In genomic region chr1:2596530-2597333, GRCh38 we compare ENCODE assay signal across 15 cellular contexts. TPM values are rescaled to one million over a fixed set of nuclear protein-coding genes. Genes with fewer than 3 reads are reported as not detected.
A peak's percentile ranks its signal among the peaks of the same experiment; 100 is the strongest.
DNase-seq lines count a peak whose midpoint lies in the region; ATAC-seq, FAIRE-seq and TF ChIP-seq lines count a peak whose summit lies in the region.
"Had no signal": no experiment of that assay in that cellular context is flagged by ENCODE, and none has a peak within 500 bp of the region (broad histone marks: within the 10 kb centered on the region; RNA-seq: fewer than 3 reads in every experiment).

No MANE protein-coding gene starts in this region.

- intact Hi-C loops in right lobe of liver (cut with DNase I), result no loop called here
- intact Hi-C loops in HepG2 (cut with micrococcal nuclease; ENCODE audit: unreplicated experiment), result no loop called here
- intact Hi-C loops in aorta (cut with DNase I), result no loop called here

- no peaks in the 10 kb centered on the region for H3K79me2 ChIP-seq in HepG2 (ENCODE audit: insufficient read depth, low read length)

- CTCF ChIA-PET in HepG2 (lab: Yijun Ruan, JAX; ENCODE audit: low intra/inter-chr PET ratio, low total read pairs), result no interaction called here

- H3K27me3 ChIP-seq in right lobe of liver (no peaks in the 10 kb centered on the region), HepG2 (ENCODE audit: control insufficient read depth in 1 of 2, insufficient read depth in 2 of 2, low read length in 2 of 2) (peaks cover 8 to 56% of the 10 kb centered on the region in 2 experiments; a peak in 4 of 5 replicates), aorta (ENCODE audit: control insufficient read depth in 1 of 2, insufficient read depth in 2 of 2, low read length in 1 of 2) (no peaks in the 10 kb centered on the region)

- H2AFZ ChIP-seq in HepG2 (ENCODE audit: low read length), result no peak overlapping the region

- POLR2A ChIA-PET in HepG2 (lab: Yijun Ruan, JAX), result no interaction called here

- H3K4me1 ChIP-seq in right lobe of liver (no peaks in the 10 kb centered on the region), HepG2 (ENCODE audit: insufficient read depth, low read length) (peaks cover 12% of the 10 kb centered on the region), aorta (ENCODE audit: control insufficient read depth in 1 of 2, insufficient read depth in 2 of 2, low read length in 2 of 2) (no peaks in the 10 kb centered on the region)

- in situ Hi-C loops in HepG2 (cut with HindIII; ENCODE audit: extremely low pct_ligation_motif_present, low pct_unique_long_range_greater_than_20kb), result no loop called here

- WGBS in right lobe of liver (ENCODE audit: insufficient coverage, low coverage, low lambda C conversion rate, missing lambda C conversion rate), result 89% methylated on average over 15 of the region's 28 CpGs
- WGBS in HepG2 (ENCODE audit: low lambda C conversion rate), result 67% methylated on average over 8 of the region's 28 CpGs
- 85 to 89% methylated on average over 27 to 28 of the region's 28 CpGs for WGBS in aorta, 2 donors

- BruUV-seq in HepG2 (replicated peaks; lab: Mats Ljungman, UMichigan), result no TSS peak

- H4K20me1 ChIP-seq in HepG2 (ENCODE audit: insufficient read depth, low read length), result no peaks in the 10 kb centered on the region

- no peak for FAIRE-seq in HepG2 (lab: Jason Lieb, UNC)
- FAIRE-seq: H1 had no signal

- no peak for TF ChIP-seq POLR2A in right lobe of liver (IDR thresholded peaks at IDR 0.05)
- no peak for TF ChIP-seq POLR2A in HepG2 (IDR thresholded peaks at IDR 0.05; ENCODE audit: insufficient read depth in 1 of 2, low read depth in 2 of 2, low read length in 2 of 2)

- no peak overlapping the region for H3K27ac ChIP-seq in right lobe of liver
- H3K27ac ChIP-seq in HepG2 (ENCODE audit: extremely low read length, insufficient read depth, low read length), result no peak overlapping the region
- no peak overlapping the region for H3K27ac ChIP-seq in aorta (ENCODE audit: low read depth in 1 of 2, low read length in 2 of 2)

- H3K36me3 ChIP-seq in right lobe of liver (no peaks in the 10 kb centered on the region), HepG2 (replicated peaks in 1 of 2; ENCODE audit: control insufficient read depth in 1 of 2, insufficient read depth in 2 of 2, low read length in 2 of 2) (no peaks in the 10 kb centered on the region), aorta (ENCODE audit: control insufficient read depth in 1 of 2, insufficient read depth in 2 of 2, low read length in 1 of 2) (no peaks in the 10 kb centered on the region)

- peak in 2 of 3 donors; percentile 32 to 49 for DNase-seq in right lobe of liver
- DNase-seq in HepG2 (ENCODE audit: low spot score), result no peak
- DNase-seq in NCI-H1436 treated with DMSO at 0.1 percent for 48 hours (lab: John Stamatoyannopoulos, UW), result peak; percentile 28
- peak; percentile 48 for DNase-seq in islet precursor cell
- peak; percentile 35 to 57 for DNase-seq in aorta
- DNase-seq in GM10266 (ENCODE audit: extremely low spot score), result no peak
- DNase-seq in T-helper 1 cell, result no peak
- DNase-seq: activated CD4-positive, alpha-beta T cell treated with anti-CD3 and anti-CD28 coated beads, Interleukin-2, amount 10 ng/mL, durations not matched to agents 7 days and 5 days; activated gamma-delta T cell treated with Interleukin-2 at 50 U/mL for 16 hours; amygdala; NCI-H187 treated with DMSO at 0.1 percent for 48 hours; stimulated activated CD4-positive, alpha-beta T cell treated with anti-CD3 and anti-CD28 coated beads, Interleukin-4, amount 100 ng/mL, for 24 hours had no signal

- H3K9ac ChIP-seq in HepG2 (ENCODE audit: insufficient read depth, low read depth, low read length), result no peak overlapping the region

- TF ChIP-seq RAD21 in HepG2 (CRISPR knock-in tag; IDR thresholded peaks at IDR 0.05), result no peak

- H3K9me3 ChIP-seq in right lobe of liver, result no peaks in the 10 kb centered on the region
- H3K9me3 ChIP-seq in HepG2 (ENCODE audit: low read length), result no peaks in the 10 kb centered on the region
- no peaks in the 10 kb centered on the region for H3K9me3 ChIP-seq in aorta (ENCODE audit: control insufficient read depth, low read length)

- ATAC-seq in right lobe of liver (no peak), HepG2 (no peak), aorta (ENCODE audit: low FRiP score) (no peak)

- H3K4me3 ChIP-seq in right lobe of liver (no peak overlapping the region), HepG2 (replicated peaks in 1 of 3; ENCODE audit: insufficient read depth in 1 of 3, low read depth in 2 of 3, low read length in 3 of 3) (no peak overlapping the region), aorta (ENCODE audit: low read length in 2 of 2) (no peak overlapping the region)
- H3K4me3 ChIP-seq: lung had no signal

- TF ChIP-seq EP300 in HepG2 (IDR thresholded peaks at IDR 0.05; ENCODE audit: low read depth in 2 of 2, low read length in 2 of 2) (no peak), HepG2 (CRISPR knock-in tag; IDR thresholded peaks at IDR 0.05; ENCODE audit: borderline replicate concordance) (no peak)

- TF ChIP-seq CTCF in right lobe of liver (IDR thresholded peaks at IDR 0.05) (no peak), HepG2 (CRISPR knock-in tag; IDR thresholded peaks at IDR 0.05) (no peak), GM10266 (IDR thresholded peaks at IDR 0.05; ENCODE audit: control insufficient read depth, insufficient read depth, low read depth, missing control alignments) (no peak)

- H3K4me2 ChIP-seq in HepG2 (ENCODE audit: low read depth, low read length), result no peak overlapping the region

RNA-seq across cellular contexts. Expression of gene PRXL2B, which starts 10.2 kb away (rescaled TPM):
- total RNA-seq in right lobe of liver (10 to 100 TPM in 3 of 6 experiments, 1 to 10 TPM in 3; 5.1 to 18.6 (median 11.1) TPM), HepG2 (2016; rRNA removed; fragmentation: Illumina TruSeq; extraction: Trizol) (14.1 and 16.8 TPM in 2 replicates), aorta (10 to 100 TPM in 1 of 2 donors, 1 to 10 TPM in 1; 7.1 to 15.1 TPM)
- total RNA-seq in HepG2 (2016; cell fraction: cytosol; rRNA removed; fragmentation: Illumina TruSeq; extraction: Trizol; ENCODE audit: low read depth), result 3.3 and 4.6 TPM in 2 replicates
- total RNA-seq in HepG2 (2016; cell fraction: insoluble cytoplasmic fraction; rRNA removed; fragmentation: Illumina TruSeq; extraction: Trizol), result 14.4 and 15.6 TPM in 2 replicates
- 9.8 and 9.9 TPM in 2 replicates for total RNA-seq in HepG2 (2016; cell fraction: membrane; rRNA removed; fragmentation: Illumina TruSeq; extraction: Trizol)
- total RNA-seq in HepG2 (2016; cell fraction: nucleus; rRNA removed; fragmentation: Illumina TruSeq; extraction: Trizol), result 8.9 and 10.7 TPM in 2 replicates
- polyA plus RNA-seq in HepG2 (2011; rRNA removed) (22.1 and 29.5 TPM in 2 replicates), aorta (1 to 10 TPM; 6.4 to 7.8 TPM)
- polyA plus RNA-seq in HepG2 (2011; cell fraction: cytosol; rRNA removed), result 24.7 and 29.1 TPM in 2 replicates
- polyA plus RNA-seq in HepG2 (2011; cell fraction: nucleus; rRNA removed), result 72.9 and 75.2 TPM in 2 replicates
- polyA plus RNA-seq in HepG2 (2012), result 22.4 and 26.9 TPM in 2 replicates
- polyA plus RNA-seq in HepG2 (2016; cell fraction: cytosol; fragmentation: Illumina TruSeq; extraction: Trizol; ENCODE audit: low read depth), result 4.6 and 4.8 TPM in 2 replicates
- 20.7 and 24.0 TPM in 2 replicates for polyA plus RNA-seq in HepG2 (2016; cell fraction: insoluble cytoplasmic fraction; fragmentation: Illumina TruSeq; extraction: Trizol; ENCODE audit: low read depth)
- polyA plus RNA-seq in HepG2 (2016; cell fraction: membrane; fragmentation: Illumina TruSeq; extraction: Trizol; ENCODE audit: low read depth), result 11.7 and 12.0 TPM in 2 replicates
- polyA plus RNA-seq in HepG2 (2016; cell fraction: nucleus; fragmentation: Illumina TruSeq; extraction: Trizol; ENCODE audit: insufficient read depth, low read depth), result 24.3 and 25.8 TPM in 2 replicates
- 3.8 and 32.9 TPM in 2 replicates for polyA minus RNA-seq in HepG2 (2011; rRNA and poly(A)+ RNA removed; ENCODE audit: low replicate concordance)
- 16.2 and 16.4 TPM in 2 replicates for polyA minus RNA-seq in HepG2 (2011; cell fraction: cytosol; rRNA and poly(A)+ RNA removed)
- polyA minus RNA-seq in HepG2 (2011; cell fraction: nucleus; rRNA and poly(A)+ RNA removed), result 5.8 and 7.5 TPM in 2 replicates

RNA-seq across cellular contexts. Expression of gene MMEL1, which starts 36.1 kb away (rescaled TPM):
- total RNA-seq in right lobe of liver, result 1 to 10 TPM in 2 of 6 experiments, not detected in 4; 1.2 to 2.0 TPM
- not detected in 2 replicates for total RNA-seq in HepG2 (2016; rRNA removed; fragmentation: Illumina TruSeq; extraction: Trizol)
- total RNA-seq in HepG2 (2016; cell fraction: cytosol; rRNA removed; fragmentation: Illumina TruSeq; extraction: Trizol; ENCODE audit: low read depth), result not detected in 2 replicates
- not detected in 2 replicates for total RNA-seq in HepG2 (2016; cell fraction: insoluble cytoplasmic fraction; rRNA removed; fragmentation: Illumina TruSeq; extraction: Trizol)
- total RNA-seq in HepG2 (2016; cell fraction: membrane; rRNA removed; fragmentation: Illumina TruSeq; extraction: Trizol), result not detected in 2 replicates
- total RNA-seq in HepG2 (2016; cell fraction: nucleus; rRNA removed; fragmentation: Illumina TruSeq; extraction: Trizol), result not detected in 2 replicates
- 0.48 and 1.6 TPM in 2 replicates for polyA plus RNA-seq in HepG2 (2011; rRNA removed)
- 0.54 and 0.78 TPM in 2 replicates for polyA plus RNA-seq in HepG2 (2011; cell fraction: cytosol; rRNA removed)
- 3.3 and 4.7 TPM in 2 replicates for polyA plus RNA-seq in HepG2 (2011; cell fraction: nucleus; rRNA removed)
- 0.37 and 0.43 TPM in 2 replicates for polyA plus RNA-seq in HepG2 (2012)
- not detected in 2 replicates for polyA plus RNA-seq in HepG2 (2016; cell fraction: cytosol; fragmentation: Illumina TruSeq; extraction: Trizol; ENCODE audit: low read depth)
- polyA plus RNA-seq in HepG2 (2016; cell fraction: insoluble cytoplasmic fraction; fragmentation: Illumina TruSeq; extraction: Trizol; ENCODE audit: low read depth), result not detected in 2 replicates
- polyA plus RNA-seq in HepG2 (2016; cell fraction: membrane; fragmentation: Illumina TruSeq; extraction: Trizol; ENCODE audit: low read depth), result not detected in 2 replicates
- not detected in 2 replicates for polyA plus RNA-seq in HepG2 (2016; cell fraction: nucleus; fragmentation: Illumina TruSeq; extraction: Trizol; ENCODE audit: insufficient read depth, low read depth)
- 0.72 TPM in 1 of 2 replicates, not detected in the other for polyA minus RNA-seq in HepG2 (2011; rRNA and poly(A)+ RNA removed; ENCODE audit: low replicate concordance)
- polyA minus RNA-seq in HepG2 (2011; cell fraction: cytosol; rRNA and poly(A)+ RNA removed), result 1.3 TPM in 1 of 2 replicates, not detected in the other
- 0.39 and 0.62 TPM in 2 replicates for polyA minus RNA-seq in HepG2 (2011; cell fraction: nucleus; rRNA and poly(A)+ RNA removed)
- total RNA-seq in aorta, result 1 to 10 TPM in 1 of 2 donors, under 1 TPM in 1; 0.94 to 2.4 TPM
- polyA plus RNA-seq in aorta, result 1 to 10 TPM in 1 of 2 donors, under 1 TPM in 1; 0.63 to 1.8 TPM
- total RNA-seq: M059J had no signal

RNA-seq across cellular contexts. Expression of gene TNFRSF14, which starts 40.6 kb away (rescaled TPM):
- total RNA-seq in right lobe of liver, result 10 to 100 TPM; 31.0 to 54.8 (median 41.1) TPM
- 6.2 and 11.9 TPM in 2 replicates for total RNA-seq in HepG2 (2016; rRNA removed; fragmentation: Illumina TruSeq; extraction: Trizol)
- 7.1 and 8.0 TPM in 2 replicates for total RNA-seq in HepG2 (2016; cell fraction: cytosol; rRNA removed; fragmentation: Illumina TruSeq; extraction: Trizol; ENCODE audit: low read depth)
- 5.5 and 13.2 TPM in 2 replicates for total RNA-seq in HepG2 (2016; cell fraction: insoluble cytoplasmic fraction; rRNA removed; fragmentation: Illumina TruSeq; extraction: Trizol)
- 10.5 and 12.4 TPM in 2 replicates for total RNA-seq in HepG2 (2016; cell fraction: membrane; rRNA removed; fragmentation: Illumina TruSeq; extraction: Trizol)
- total RNA-seq in HepG2 (2016; cell fraction: nucleus; rRNA removed; fragmentation: Illumina TruSeq; extraction: Trizol), result 11.2 and 11.3 TPM in 2 replicates
- 49.9 and 70.7 TPM in 2 replicates for polyA plus RNA-seq in HepG2 (2011; rRNA removed)
- polyA plus RNA-seq in HepG2 (2011; cell fraction: cytosol; rRNA removed), result 24.2 and 35.1 TPM in 2 replicates
- polyA plus RNA-seq in HepG2 (2011; cell fraction: nucleus; rRNA removed), result 534 and 601 TPM in 2 replicates
- polyA plus RNA-seq in HepG2 (2012), result 20.3 and 22.1 TPM in 2 replicates
- polyA plus RNA-seq in HepG2 (2016; cell fraction: cytosol; fragmentation: Illumina TruSeq; extraction: Trizol; ENCODE audit: low read depth), result 6.2 and 6.4 TPM in 2 replicates
- 5.6 and 7.2 TPM in 2 replicates for polyA plus RNA-seq in HepG2 (2016; cell fraction: insoluble cytoplasmic fraction; fragmentation: Illumina TruSeq; extraction: Trizol; ENCODE audit: low read depth)
- 9.0 and 10.4 TPM in 2 replicates for polyA plus RNA-seq in HepG2 (2016; cell fraction: membrane; fragmentation: Illumina TruSeq; extraction: Trizol; ENCODE audit: low read depth)
- polyA plus RNA-seq in HepG2 (2016; cell fraction: nucleus; fragmentation: Illumina TruSeq; extraction: Trizol; ENCODE audit: insufficient read depth, low read depth), result 35.7 and 39.2 TPM in 2 replicates
- 0.61 and 40.6 TPM in 2 replicates for polyA minus RNA-seq in HepG2 (2011; rRNA and poly(A)+ RNA removed; ENCODE audit: low replicate concordance)
- 12.6 and 13.8 TPM in 2 replicates for polyA minus RNA-seq in HepG2 (2011; cell fraction: cytosol; rRNA and poly(A)+ RNA removed)
- polyA minus RNA-seq in HepG2 (2011; cell fraction: nucleus; rRNA and poly(A)+ RNA removed), result 32.2 and 34.3 TPM in 2 replicates
- total RNA-seq in aorta, result 10 to 100 TPM; 33.9 to 89.1 TPM
- polyA plus RNA-seq in aorta, result 100 to 1,000 TPM in 1 of 2 donors, 10 to 100 TPM in 1; 55.7 to 137 TPM

Comparison
In these comparisons a context has a peak if more than half of its experiments do, and no peak if none do; other contexts are left out.
1. DNase-seq: peak in right lobe of liver (2 of 3), NCI-H1436 treated with DMSO at 0.1 percent for 48 hours (single experiment), islet precursor cell (single experiment) and aorta (2 of 2); none in HepG2 (single experiment), GM10266 (single experiment) and T-helper 1 cell (0 of 5).